In the genomic region with DNA sequence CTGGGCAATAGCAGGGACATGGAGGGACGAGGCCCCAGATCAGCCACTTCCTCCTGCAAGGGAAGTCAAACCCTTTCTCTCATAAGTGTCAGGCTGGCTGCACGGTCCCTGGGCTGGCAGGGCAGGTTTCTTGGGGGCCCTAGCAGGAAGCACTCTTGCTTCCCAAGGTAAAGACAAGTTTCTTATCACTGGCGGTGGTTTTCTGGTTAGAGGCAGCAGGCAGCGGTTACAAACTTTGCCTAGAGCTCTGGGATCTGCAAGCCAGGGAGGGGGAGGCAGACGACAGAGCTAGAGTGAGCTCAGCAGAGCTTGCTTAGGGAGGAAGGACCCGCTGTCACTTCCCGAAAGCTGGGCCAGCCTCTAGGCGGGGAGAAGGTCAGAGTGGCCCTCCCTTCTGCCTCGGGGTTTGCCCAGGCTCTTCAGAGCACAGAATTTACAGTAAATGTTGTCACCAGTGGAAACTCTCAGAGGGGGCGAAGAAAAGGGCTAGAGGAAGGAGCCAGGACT, we compare ENCODE assay signal across 8 cellular contexts.
DNase-seq lines count a peak whose midpoint lies in the region; ATAC-seq lines count a peak whose summit lies in the region.

No MANE protein-coding gene starts in this region.

- DNase-seq in ELF-1 (ENCODE audit: low read depth, low spot score) (peak; percentile 73), OCI-M1 (lab: John Stamatoyannopoulos, UW) (peak; percentile 83), iris pigment epithelial cell (ENCODE audit: low read depth) (peak; percentile 67), NCI-H1105 treated with DMSO at 0.1 percent for 48 hours (lab: John Stamatoyannopoulos, UW) (no peak), DMS79 (lab: John Stamatoyannopoulos, UW) (no peak)
- DNase-seq in activated gamma-delta T cell treated with anti-CD3 and anti-CD28 coated beads, Interleukin-2, amount 50 U/mL, for 16 hours (ENCODE audit: low read depth) = peak; percentile 58
- peak; percentile 63 to 86 (median 69) for DNase-seq in stimulated activated CD4-positive, alpha-beta T cell treated with anti-CD3 and anti-CD28 coated beads, TNF-alpha, amount 100 ng/mL, for 24 hours (ENCODE audit: low read depth in 3 of 3)

- ATAC-seq in GM21825 (IDR thresholded peaks at IDR 0.05; ENCODE audit: unreplicated experiment) = peak; percentile 46

Comparison
In these comparisons a context has a peak if more than half of its experiments do, and no peak if none do; other contexts are left out.
1. DNase-seq: peak in ELF-1 (single experiment), OCI-M1 (single experiment), activated gamma-delta T cell treated with anti-CD3 and anti-CD28 coated beads, Interleukin-2, amount 50 U/mL, for 16 hours (single experiment), iris pigment epithelial cell (single experiment) and stimulated activated CD4-positive, alpha-beta T cell treated with anti-CD3 and anti-CD28 coated beads, TNF-alpha, amount 100 ng/mL, for 24 hours (3 of 3); none in NCI-H1105 treated with DMSO at 0.1 percent for 48 hours (single experiment) and DMS79 (single experiment).